Comparison of ENCODE assay signal across 1 cellular context in genomic region chr6:157859775-157860504, GRCh38.
TF ChIP-seq lines count a peak whose summit lies in the region.

No MANE protein-coding gene starts in this region.

TF ChIP-seq in K562, 482 proteins besides CTCF, POLR2A, EP300 and RAD21 (continued from another document and continues in another):
- TF ChIP-seq ZBTB40 (IDR thresholded peaks at IDR 0.05) (peak; percentile 93), ZBTB40 (CRISPR knock-in tag; IDR thresholded peaks at IDR 0.05) (peak; percentile 61; the same call in 1 of the 2 replicates), ZZZ3 (IDR thresholded peaks at IDR 0.05) (no peak), MAZ (CRISPR knock-in tag; conservative IDR thresholded peaks at IDR 0.05 in 1 of 2, IDR thresholded peaks at IDR 0.05 in 1 of 2) (no peak), NR2C2 (CRISPR knock-in tag; IDR thresholded peaks at IDR 0.05) (no peak), NR2C2 (tag; IDR thresholded peaks at IDR 0.05) (peak; percentile 67), EP400 (IDR thresholded peaks at IDR 0.05) (0 out of 2 replicates have a peak, but pooled peaks have one; percentile 12), MNT (conservative IDR thresholded peaks at IDR 0.05) (peak; percentile 58 to 70), ZFX (CRISPR knock-in tag; IDR thresholded peaks at IDR 0.05) (no peak), ZNF76 (CRISPR knock-in tag; IDR thresholded peaks at IDR 0.05; ENCODE audit: borderline replicate concordance) (no peak), ARID4B (CRISPR knock-in tag; IDR thresholded peaks at IDR 0.05) (no peak), TSC22D4 (tag; IDR thresholded peaks at IDR 0.05) (no peak), ZKSCAN8 (CRISPR knock-in tag; IDR thresholded peaks at IDR 0.05) (0 out of 2 replicates have a peak, but pooled peaks have one; percentile 26), STAT5A (IDR thresholded peaks at IDR 0.05; ENCODE audit: borderline replicate concordance, low read length) (0 out of 2 replicates have a peak, but pooled peaks have one; percentile 7), ZNF449 (CRISPR knock-in tag; IDR thresholded peaks at IDR 0.05) (no peak), MXI1 (IDR thresholded peaks at IDR 0.05; ENCODE audit: low read depth, low read length) (no peak), ZNF318 (IDR thresholded peaks at IDR 0.05; ENCODE audit: borderline replicate concordance in 1 of 2, low read depth in 1 of 2) (peak in 1 of 2 experiments; percentile 85; a peak in 1 of 4 replicates), E2F3 (CRISPR knock-in tag; IDR thresholded peaks at IDR 0.05) (no peak), ZBTB17 (CRISPR knock-in tag; IDR thresholded peaks at IDR 0.05) (no peak), MAFK (IDR thresholded peaks at IDR 0.05; ENCODE audit: low read length) (peak; percentile 63), ZNF79 (CRISPR knock-in tag; IDR thresholded peaks at IDR 0.05; ENCODE audit: low read depth) (no peak), FOXK2 (conservative IDR thresholded peaks at IDR 0.05 in 1 of 2, IDR thresholded peaks at IDR 0.05 in 1 of 2; ENCODE audit: low read depth in 2 of 2) (peak in 1 of 2 experiments; percentile 33; a peak in 2 of 4 replicates), MAFF (IDR thresholded peaks at IDR 0.05; ENCODE audit: low read length) (peak; percentile 70; the same call in 1 of the 2 replicates), KLF16 (IDR thresholded peaks at IDR 0.05) (no peak), ZNF274 (IDR thresholded peaks at IDR 0.05; ENCODE audit: borderline replicate concordance, low read depth, low read length) (no peak), ZNF316 (IDR thresholded peaks at IDR 0.05) (peak; percentile 94), TBL1XR1 (IDR thresholded peaks at IDR 0.05; ENCODE audit: low read length in 2 of 2) (0 out of 4 replicates have a peak, but pooled peaks of 1 of the 2 experiments have one; percentile 6), RCOR1 (IDR thresholded peaks at IDR 0.05; ENCODE audit: borderline replicate concordance in 1 of 2, low read depth in 2 of 2, low read length in 2 of 2) (0 out of 4 replicates have a peak, but pooled peaks of 1 of the 2 experiments have one; percentile 18), NFE2 (IDR thresholded peaks at IDR 0.05; ENCODE audit: low read depth) (0 out of 2 replicates have a peak, but pooled peaks have one; percentile 24), MAFG (tag; conservative IDR thresholded peaks at IDR 0.05) (peak; percentile 75), RAD51 (IDR thresholded peaks at IDR 0.05; ENCODE audit: borderline replicate concordance, low read depth) (no peak), NEUROD1 (IDR thresholded peaks at IDR 0.05; ENCODE audit: borderline replicate concordance, low read depth, low read length, partially characterized antibody) (no peak), HCFC1 (IDR thresholded peaks at IDR 0.05; ENCODE audit: low read depth, low read length) (0 out of 2 replicates have a peak, but pooled peaks have one; percentile 23)
